24 cellular contexts compared by ENCODE assay signal in genomic region chr13:59099182-59099950, GRCh38.
A peak's percentile ranks its signal among the peaks of the same experiment; 100 is the strongest.
DNase-seq lines count a peak whose midpoint lies in the region; ATAC-seq, FAIRE-seq and TF ChIP-seq lines count a peak whose summit lies in the region.
"Had no signal": no experiment of that assay in that cellular context is flagged by ENCODE, and none has a peak within 500 bp of the region (broad histone marks: within the 10 kb centered on the region; RNA-seq: fewer than 3 reads in every experiment).

No MANE protein-coding gene starts in this region.

- peaks cover 22% of the 10 kb centered on the region for H3K4me1 ChIP-seq in SJCRH30
- no peaks in the 10 kb centered on the region for H3K4me1 ChIP-seq in HepG2 (ENCODE audit: insufficient read depth, low read length)

- CTCF ChIA-PET in HepG2 (lab: Yijun Ruan, JAX; ENCODE audit: low intra/inter-chr PET ratio, low total read pairs) = no interaction called here
- CTCF ChIA-PET in activated CD4-positive, alpha-beta T cell treated with anti-CD3 and anti-CD28 coated beads, Interleukin-2, amount 10 ng/mL, durations not matched to agents 7 days and 5 days (lab: Charles Lee) = no interaction called here

- TF ChIP-seq EP300 in HepG2 (IDR thresholded peaks at IDR 0.05; ENCODE audit: low read depth in 2 of 2, low read length in 2 of 2) (no peak), HepG2 (CRISPR knock-in tag; IDR thresholded peaks at IDR 0.05; ENCODE audit: borderline replicate concordance) (no peak)

- no peaks in the 10 kb centered on the region for H3K27me3 Mint-ChIP-seq in chondrocyte (ENCODE audit: low read depth)
- H3K27me3 Mint-ChIP-seq in activated CD4-positive, alpha-beta T cell treated with anti-CD3 and anti-CD28 coated beads, Interleukin-2, amount 10 ng/mL, durations not matched to agents 7 days and 5 days = no peaks in the 10 kb centered on the region
- H3K27me3 Mint-ChIP-seq: activated B cell treated with CpG ODN at 0.5 μM for 24 hours; CD4-positive, alpha-beta memory T cell; naive thymus-derived CD4-positive, alpha-beta T cell; progenitor cell of endocrine pancreas had no signal

- no peak overlapping the region for H3K4me3 Mint-ChIP-seq in chondrocyte (ENCODE audit: unreplicated experiment)
- no peak overlapping the region for H3K4me3 Mint-ChIP-seq in activated CD4-positive, alpha-beta T cell treated with anti-CD3 and anti-CD28 coated beads, Interleukin-2, amount 10 ng/mL, durations not matched to agents 7 days and 5 days
- H3K4me3 Mint-ChIP-seq: activated B cell treated with CpG ODN at 0.5 μM for 24 hours; CD4-positive, alpha-beta memory T cell; naive thymus-derived CD4-positive, alpha-beta T cell; stimulated activated effector memory CD8-positive, alpha-beta T cell treated with anti-CD3 and anti-CD28 coated beads, Interleukin-12 subunit alpha, Interleukin-12 subunit beta, amount 100 ng/mL, for 72 hours; T-helper 2 cell treated with Interferon-gamma antibody and Interleukin-4, amounts not matched to agents 5 μg/mL and 100 μg/mL, for 36 hours had no signal

- DNase-seq in SJCRH30 (peak; percentile 59 to 81), chondrocyte (ENCODE audit: low spot score) (no peak), HepG2 (ENCODE audit: low spot score) (no peak), renal cortical epithelial cell (ENCODE audit: low read depth) (peak; percentile 3), left cardiac atrium (no peak)
- DNase-seq in activated CD4-positive, alpha-beta T cell treated with anti-CD3 and anti-CD28 coated beads, Interleukin-2, amount 10 ng/mL, durations not matched to agents 7 days and 5 days = no peak
- DNase-seq: activated B cell treated with CpG ODN at 0.5 μM for 24 hours; activated CD4-positive, alpha-beta T cell treated with anti-CD3 and anti-CD28 coated beads, Interleukin-2, amount 50 U/mL, for 48 hours; activated effector memory CD4-positive, alpha-beta T cell treated with Interleukin-2 at 50 U/mL for 16 hours; CD4-positive, alpha-beta memory T cell; kidney; naive thymus-derived CD4-positive, alpha-beta T cell; NCI-H2171; NCI-H69; stimulated activated CD4-positive, alpha-beta T cell treated with anti-CD3 and anti-CD28 coated beads, Interleukin-2, amount 100 ng/mL, for 24 hours had no signal

- H3K4me3 ChIP-seq in SJCRH30 = no peak overlapping the region
- no peak overlapping the region for H3K4me3 ChIP-seq in HepG2 (replicated peaks in 1 of 3; ENCODE audit: insufficient read depth in 1 of 3, low read depth in 2 of 3, low read length in 3 of 3)
- H3K4me3 ChIP-seq: cardiac muscle cell had no signal

- no peak for TF ChIP-seq CTCF in chondrocyte (IDR thresholded peaks at IDR 0.05)
- no peak for TF ChIP-seq CTCF in HepG2 (CRISPR knock-in tag; IDR thresholded peaks at IDR 0.05)

- H3K36me3 ChIP-seq in SJCRH30 (no peaks in the 10 kb centered on the region), HepG2 (replicated peaks in 1 of 2; ENCODE audit: control insufficient read depth in 1 of 2, insufficient read depth in 2 of 2, low read length in 2 of 2) (no peaks in the 10 kb centered on the region)
- H3K36me3 ChIP-seq: cardiac muscle cell had no signal

- no peaks in the 10 kb centered on the region for H4K20me1 ChIP-seq in HepG2 (ENCODE audit: insufficient read depth, low read length)

- intact Hi-C loops in HepG2 (cut with micrococcal nuclease; ENCODE audit: unreplicated experiment) (no loop called here), left cardiac atrium (cut with DNase I) (no loop called here)

- ATAC-seq in HepG2 (no peak), GM19463 (IDR thresholded peaks at IDR 0.05; ENCODE audit: unreplicated experiment) (no peak), GM18498 (IDR thresholded peaks at IDR 0.05; ENCODE audit: unreplicated experiment) (no peak), left cardiac atrium (no peak)
- ATAC-seq: naive thymus-derived CD4-positive, alpha-beta T cell; stimulated activated effector memory CD8-positive, alpha-beta T cell treated with anti-CD3 and anti-CD28 coated beads, Interleukin-12 subunit alpha, Interleukin-12 subunit beta, amount 100 ng/mL, for 72 hours had no signal

- no peak for FAIRE-seq in HepG2 (lab: Jason Lieb, UNC)
- FAIRE-seq: kidney, urothelium cell line had no signal

- H3K4me2 ChIP-seq in HepG2 (ENCODE audit: low read depth, low read length) = no peak overlapping the region
- H3K4me2 ChIP-seq: KMS-11 had no signal

- peak overlapping the region; percentile 52 for H3K27ac Mint-ChIP-seq in chondrocyte (ENCODE audit: unreplicated experiment)
- no peak overlapping the region for H3K27ac Mint-ChIP-seq in activated CD4-positive, alpha-beta T cell treated with anti-CD3 and anti-CD28 coated beads, Interleukin-2, amount 10 ng/mL, durations not matched to agents 7 days and 5 days
- H3K27ac Mint-ChIP-seq: activated B cell treated with CpG ODN at 0.5 μM for 24 hours; CD4-positive, alpha-beta memory T cell; naive thymus-derived CD4-positive, alpha-beta T cell; progenitor cell of endocrine pancreas; stimulated activated effector memory CD8-positive, alpha-beta T cell treated with anti-CD3 and anti-CD28 coated beads, Interleukin-12 subunit alpha, Interleukin-12 subunit beta, amount 100 ng/mL, for 72 hours; T-helper 2 cell treated with Interferon-gamma antibody and Interleukin-4, amounts not matched to agents 5 μg/mL and 100 μg/mL, for 36 hours had no signal

- H3K9me3 Mint-ChIP-seq in chondrocyte (ENCODE audit: low read depth) = peaks cover 3% of the 10 kb centered on the region
- no peaks in the 10 kb centered on the region for H3K9me3 Mint-ChIP-seq in activated CD4-positive, alpha-beta T cell treated with anti-CD3 and anti-CD28 coated beads, Interleukin-2, amount 10 ng/mL, durations not matched to agents 7 days and 5 days
- H3K9me3 Mint-ChIP-seq: T-helper 2 cell treated with Interferon-gamma antibody and Interleukin-4, amounts not matched to agents 5 μg/mL and 100 μg/mL, for 36 hours had no signal

- no peak overlapping the region for H2AFZ ChIP-seq in HepG2 (ENCODE audit: low read length)

- H3K9me3 ChIP-seq in SJCRH30 (replicated peaks) (no peaks in the 10 kb centered on the region), HepG2 (ENCODE audit: low read length) (peaks cover 6% of the 10 kb centered on the region; the same call in 1 of the 2 replicates)

- TF ChIP-seq RAD21 in HepG2 (CRISPR knock-in tag; IDR thresholded peaks at IDR 0.05) = no peak

- peaks cover 18% of the 10 kb centered on the region for H3K4me1 Mint-ChIP-seq in chondrocyte (ENCODE audit: low read depth)
- no peaks in the 10 kb centered on the region for H3K4me1 Mint-ChIP-seq in activated CD4-positive, alpha-beta T cell treated with anti-CD3 and anti-CD28 coated beads, Interleukin-2, amount 10 ng/mL, durations not matched to agents 7 days and 5 days
- H3K4me1 Mint-ChIP-seq: activated B cell treated with CpG ODN at 0.5 μM for 24 hours; CD4-positive, alpha-beta memory T cell; naive thymus-derived CD4-positive, alpha-beta T cell; stimulated activated effector memory CD8-positive, alpha-beta T cell treated with anti-CD3 and anti-CD28 coated beads, Interleukin-12 subunit alpha, Interleukin-12 subunit beta, amount 100 ng/mL, for 72 hours had no signal

- POLR2A ChIA-PET in HepG2 (lab: Yijun Ruan, JAX) = no interaction called here
- POLR2A ChIA-PET in activated CD4-positive, alpha-beta T cell treated with anti-CD3 and anti-CD28 coated beads, Interleukin-2, amount 10 ng/mL, durations not matched to agents 7 days and 5 days (lab: Charles Lee) = no interaction called here

- BruUV-seq in HepG2 (replicated peaks; lab: Mats Ljungman, UMichigan) = no TSS peak

- no peak for TF ChIP-seq POLR2A in HepG2 (IDR thresholded peaks at IDR 0.05; ENCODE audit: insufficient read depth in 1 of 2, low read depth in 2 of 2, low read length in 2 of 2)

- in situ Hi-C loops in HepG2 (cut with HindIII; ENCODE audit: extremely low pct_ligation_motif_present, low pct_unique_long_range_greater_than_20kb) = no loop called here

- no peaks in the 10 kb centered on the region for H3K36me3 Mint-ChIP-seq in chondrocyte (ENCODE audit: low read depth)
- H3K36me3 Mint-ChIP-seq in activated CD4-positive, alpha-beta T cell treated with anti-CD3 and anti-CD28 coated beads, Interleukin-2, amount 10 ng/mL, durations not matched to agents 7 days and 5 days (ENCODE audit: low read depth) = no peaks in the 10 kb centered on the region
- H3K36me3 Mint-ChIP-seq: CD4-positive, alpha-beta memory T cell; naive thymus-derived CD4-positive, alpha-beta T cell; stimulated activated effector memory CD8-positive, alpha-beta T cell treated with anti-CD3 and anti-CD28 coated beads, Interleukin-12 subunit alpha, Interleukin-12 subunit beta, amount 100 ng/mL, for 72 hours had no signal

- H3K9ac ChIP-seq in HepG2 (ENCODE audit: insufficient read depth, low read depth, low read length) = no peak overlapping the region
- H3K9ac ChIP-seq: KMS-11 had no signal

- no peaks in the 10 kb centered on the region for H3K79me2 ChIP-seq in HepG2 (ENCODE audit: insufficient read depth, low read length)

- H3K27me3 ChIP-seq in SJCRH30 = no peaks in the 10 kb centered on the region
- H3K27me3 ChIP-seq in HepG2 (ENCODE audit: control insufficient read depth in 1 of 2, insufficient read depth in 2 of 2, low read length in 2 of 2) = no peaks in the 10 kb centered on the region
- H3K27me3 ChIP-seq: cardiac muscle cell had no signal

- H3K27ac ChIP-seq in SJCRH30 (peak overlapping the region; percentile 37), HepG2 (ENCODE audit: extremely low read length, insufficient read depth, low read length) (no peak overlapping the region)
- H3K27ac ChIP-seq: cardiac muscle cell, KMS-11, RWPE1 had no signal

- 39% methylated on average over 6 of the region's 6 CpGs for WGBS in HepG2 (ENCODE audit: low lambda C conversion rate)

TF ChIP-seq in HepG2, 621 proteins besides CTCF, POLR2A, EP300 and RAD21 (continues in another document):
- TF ChIP-seq ZNF558 (CRISPR knock-in tag; IDR thresholded peaks at IDR 0.05; ENCODE audit: borderline replicate concordance) (no peak), SNAPC5 (CRISPR knock-in tag; IDR thresholded peaks at IDR 0.05; ENCODE audit: borderline replicate concordance) (no peak), MAFF (IDR thresholded peaks at IDR 0.05; ENCODE audit: low read depth, low read length) (peak; percentile 62), ZNF580 (CRISPR knock-in tag; IDR thresholded peaks at IDR 0.05; ENCODE audit: borderline replicate concordance, low read depth) (no peak), TEAD2 (CRISPR knock-in tag; IDR thresholded peaks at IDR 0.05) (no peak)

Comparison
In these comparisons a context has a peak if more than half of its experiments do, and no peak if none do; other contexts are left out.
1. DNase-seq: peak in SJCRH30 (2 of 2) and renal cortical epithelial cell (single experiment); none in chondrocyte (single experiment), HepG2 (single experiment), left cardiac atrium (single experiment) and activated CD4-positive, alpha-beta T cell treated with anti-CD3 and anti-CD28 coated beads, Interleukin-2, amount 10 ng/mL, durations not matched to agents 7 days and 5 days (single experiment).